8 cellular contexts compared by ENCODE assay signal in the genomic region with DNA sequence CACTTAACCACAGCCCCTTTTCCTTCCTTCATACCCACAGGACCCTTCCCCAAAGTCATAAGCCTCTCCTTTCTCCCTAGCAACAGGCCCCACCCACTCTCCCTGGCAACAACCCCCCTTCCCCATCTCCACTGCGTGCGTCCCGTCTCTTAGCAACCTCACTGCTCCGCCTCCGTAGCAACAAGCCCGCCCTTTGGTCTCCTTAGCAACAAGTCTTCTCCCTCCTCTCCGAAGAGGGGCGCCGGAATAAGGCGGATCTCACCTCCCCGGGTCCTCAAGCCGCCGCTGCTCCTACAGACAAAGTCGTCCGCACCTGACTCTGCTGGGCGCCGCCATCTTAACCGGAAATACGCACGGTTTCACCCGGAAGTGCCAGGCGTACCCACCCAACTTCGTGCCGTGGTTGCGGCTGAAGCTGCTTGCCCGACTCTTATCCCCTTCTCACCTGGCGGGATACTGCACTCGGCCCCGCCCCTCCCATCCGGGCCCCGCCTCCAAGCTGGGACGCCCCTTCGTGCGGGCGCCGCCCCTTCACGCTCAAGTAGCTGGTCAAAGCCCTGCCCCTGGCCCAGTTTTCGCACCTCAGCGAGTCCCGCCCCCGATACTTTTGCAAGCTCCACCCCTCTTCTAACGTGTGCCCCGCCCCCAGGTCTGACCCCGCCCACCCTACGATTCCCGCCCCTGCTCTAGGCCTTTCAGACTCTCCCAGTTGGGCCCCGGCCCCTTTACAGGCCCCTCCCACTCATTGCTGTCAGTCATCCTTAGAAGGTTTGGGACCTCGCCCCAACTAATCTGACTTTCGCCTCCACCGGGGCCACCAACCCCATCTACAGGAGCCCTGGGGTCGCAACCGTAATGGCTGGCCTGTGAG. TPM values are rescaled to one million over a fixed set of nuclear protein-coding genes. Genes with fewer than 3 reads are reported as not detected.
DNase-seq lines count a peak whose midpoint lies in the region; ATAC-seq and TF ChIP-seq lines count a peak whose summit lies in the region.

A gene with protein sequence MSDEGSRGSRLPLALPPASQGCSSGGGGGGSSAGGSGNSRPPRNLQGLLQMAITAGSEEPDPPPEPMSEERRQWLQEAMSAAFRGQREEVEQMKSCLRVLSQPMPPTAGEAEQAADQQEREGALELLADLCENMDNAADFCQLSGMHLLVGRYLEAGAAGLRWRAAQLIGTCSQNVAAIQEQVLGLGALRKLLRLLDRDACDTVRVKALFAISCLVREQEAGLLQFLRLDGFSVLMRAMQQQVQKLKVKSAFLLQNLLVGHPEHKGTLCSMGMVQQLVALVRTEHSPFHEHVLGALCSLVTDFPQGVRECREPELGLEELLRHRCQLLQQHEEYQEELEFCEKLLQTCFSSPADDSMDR (minus strand): TSS at position 338 of the 871 bp plus-strand sequence. CDS start 502 bp downstream, outside the sequence.

- H4K20me1 ChIP-seq in hepatocyte (ENCODE audit: insufficient read depth, poor library complexity, severe bottlenecking) = no peaks in the 10 kb centered on the region

- 4% methylated on average over 50 of the region's 52 CpGs for WGBS in hepatocyte (ENCODE audit: low lambda C conversion rate, missing lambda C conversion rate)

- no peaks in the 10 kb centered on the region for H3K9me2 ChIP-seq in hepatocyte (replicated peaks; ENCODE audit: insufficient read depth)

- ATAC-seq in GM18499 (IDR thresholded peaks at IDR 0.05; ENCODE audit: insufficient read depth, unreplicated experiment) (peak; percentile 42), HG02973 (IDR thresholded peaks at IDR 0.05; ENCODE audit: unreplicated experiment) (peak; percentile 57), GM18519 (IDR thresholded peaks at IDR 0.05; ENCODE audit: low FRiP score, unreplicated experiment) (no peak)

- peaks cover 20% of the 10 kb centered on the region for H3K79me2 ChIP-seq in hepatocyte

- H3K36me3 ChIP-seq in hepatocyte (replicated peaks; ENCODE audit: insufficient read depth, low read depth) = no peaks in the 10 kb centered on the region

- H3K9me3 ChIP-seq in hepatocyte (ENCODE audit: low read depth) = no peaks in the 10 kb centered on the region

- H3K4me2 ChIP-seq in hepatocyte = peak within 1 kb of the TSS; percentile 89

- H3K4me3 ChIP-seq in astrocyte of the cerebellum (ENCODE audit: low read depth, low read length) (peak within 1 kb of the TSS; percentile 82), hepatocyte (peak within 1 kb of the TSS; percentile 66)

- peak; percentile 87 for DNase-seq in NCI-H2029 treated with DMSO at 0.1 percent for 48 hours (lab: John Stamatoyannopoulos, UW)
- DNase-seq in T-helper 9 cell = peak; percentile 92
- DNase-seq in astrocyte of the cerebellum (ENCODE audit: low read depth) = peak; percentile 88
- peak; percentile 97 for DNase-seq in hepatocyte (ENCODE audit: low spot score)
- DNase-seq in renal cortical epithelial cell (ENCODE audit: low read depth) = peak; percentile 90

- in situ Hi-C loops in astrocyte of the cerebellum (cut with HindIII; ENCODE audit: low sequenced_read_pairs) = no loop called here

- TF ChIP-seq CTCF in astrocyte of the cerebellum (IDR thresholded peaks at IDR 0.05; ENCODE audit: low read depth, low read length, missing control alignments) (no peak), hepatocyte (IDR thresholded peaks at IDR 0.05; ENCODE audit: poor library complexity) (no peak)

- H2AFZ ChIP-seq in hepatocyte = peak within 1 kb of the TSS; percentile 31

- H3K4me1 ChIP-seq in hepatocyte (ENCODE audit: insufficient read depth) = peaks cover 13% of the 10 kb centered on the region

- no peaks in the 10 kb centered on the region for H3K27me3 ChIP-seq in hepatocyte

- peak within 1 kb of the TSS; percentile 76 for H3K27ac ChIP-seq in hepatocyte

RNA-seq across cellular contexts. Expression of the gene that starts here (rescaled TPM):
- total RNA-seq in hepatocyte = 31.5 and 33.9 TPM in 2 replicates
- 52.2 and 54.5 TPM in 2 replicates for polyA plus RNA-seq in hepatocyte
- total RNA-seq in renal cortical epithelial cell = 38.6 and 46.9 TPM in 2 replicates
